1 cellular context compared by ENCODE assay signal in the genomic region with DNA sequence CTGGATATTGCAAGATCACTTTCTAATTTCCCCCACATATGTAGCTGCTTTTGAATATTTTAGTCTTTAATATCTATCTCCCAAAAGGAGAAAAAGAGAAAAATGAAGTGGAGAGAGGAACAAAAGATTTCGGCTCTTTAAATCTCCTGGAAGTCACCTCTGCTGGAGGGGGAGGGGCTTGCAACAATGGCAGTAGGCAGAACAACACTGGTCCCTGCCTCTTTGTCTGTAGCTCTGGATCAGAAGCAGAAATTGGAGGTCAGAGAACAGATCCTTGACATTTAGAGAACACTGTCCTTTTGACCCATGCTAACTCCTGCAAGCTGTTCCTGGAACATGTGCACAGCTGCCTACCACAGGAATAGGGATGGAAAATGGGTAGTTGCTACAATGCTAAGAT.
TF ChIP-seq lines count a peak whose summit lies in the region.

No MANE protein-coding gene starts in this region.

TF ChIP-seq in HEK293T, 16 proteins besides CTCF, POLR2A, EP300 and RAD21 (continued from another document):
- no peak for TF ChIP-seq SUZ12 (IDR thresholded peaks at IDR 0.05)
- TF ChIP-seq L3MBTL2 (conservative IDR thresholded peaks at IDR 0.05), result no peak
- TF ChIP-seq ARNT (IDR thresholded peaks at IDR 0.05), result no peak
- no peak for TF ChIP-seq ZNF384 (IDR thresholded peaks at IDR 0.05)
